ENCODE assay signal across 8 cellular contexts in genomic region chr22:46116491-46116958, GRCh38. TPM values are rescaled to one million over a fixed set of nuclear protein-coding genes. Genes with fewer than 3 reads are reported as not detected.
DNase-seq lines count a peak whose midpoint lies in the region; ATAC-seq, FAIRE-seq and TF ChIP-seq lines count a peak whose summit lies in the region.

No MANE protein-coding gene starts in this region.

- no peak overlapping the region for H3K4me3 Mint-ChIP-seq in stimulated activated naive CD8-positive, alpha-beta T cell treated with anti-CD3 and anti-CD28 coated beads, Interleukin-15, amount 100 ng/mL, for 72 hours

- peaks cover 0 to 7% of the 10 kb centered on the region in 2 experiments for H3K4me1 ChIP-seq in neutrophil (ENCODE audit: control insufficient read depth in 1 of 2, insufficient read depth in 1 of 2, low read depth in 1 of 2, low read length in 1 of 2)

- no peak overlapping the region for H3K27ac ChIP-seq in neutrophil

- H3K9me3 ChIP-seq in neutrophil: no peaks in the 10 kb centered on the region

- H3K27me3 ChIP-seq in neutrophil: no peaks in the 10 kb centered on the region

- H3K9me3 Mint-ChIP-seq in stimulated activated naive CD8-positive, alpha-beta T cell treated with anti-CD3 and anti-CD28 coated beads, Interleukin-15, amount 100 ng/mL, for 72 hours: no peaks in the 10 kb centered on the region

- DNase-seq in HT1080 (ENCODE audit: low read depth): peak; percentile 67
- peak; percentile 82 to 91 for DNase-seq in SHP77 (lab: John Stamatoyannopoulos, UW)
- peak; percentile 93 for DNase-seq in activated effector memory CD4-positive, alpha-beta T cell treated with anti-CD3 and anti-CD28 coated beads, Interleukin-2, amount 50 U/mL, for 16 hours
- peak; percentile 89 for DNase-seq in fibroblast of villous mesenchyme (ENCODE audit: low read depth)
- peak; percentile 81 to 83 for DNase-seq in stimulated activated naive CD8-positive, alpha-beta T cell treated with anti-CD3 and anti-CD28 coated beads, Interleukin-15, amount 100 ng/mL, for 72 hours

- no peaks in the 10 kb centered on the region for H3K27me3 Mint-ChIP-seq in stimulated activated naive CD8-positive, alpha-beta T cell treated with anti-CD3 and anti-CD28 coated beads, Interleukin-15, amount 100 ng/mL, for 72 hours

- H3K27ac Mint-ChIP-seq in stimulated activated naive CD8-positive, alpha-beta T cell treated with anti-CD3 and anti-CD28 coated beads, Interleukin-15, amount 100 ng/mL, for 72 hours: peak overlapping the region in 1 of 2 donors; percentile 89

- peak; percentile 73 for FAIRE-seq in G401.6 (lab: Jason Lieb, UNC)

- H3K4me3 ChIP-seq in fibroblast of villous mesenchyme (ENCODE audit: low read depth, low read length): no peak overlapping the region
- H3K4me3 ChIP-seq in neutrophil (ENCODE audit: low read depth in 1 of 2, low read length in 1 of 2): no peak overlapping the region

- ATAC-seq in stimulated activated naive CD8-positive, alpha-beta T cell treated with anti-CD3 and anti-CD28 coated beads, Interleukin-15, amount 100 ng/mL, for 72 hours: peak; percentile 89
- ATAC-seq in GM18517 (IDR thresholded peaks at IDR 0.05; ENCODE audit: unreplicated experiment): no peak

- TF ChIP-seq CTCF in fibroblast of villous mesenchyme (IDR thresholded peaks at IDR 0.05; ENCODE audit: insufficient read depth, low read depth, low read length) (peak; percentile 75), neutrophil (IDR thresholded peaks at IDR 0.05) (peak; percentile 81)

- H3K36me3 ChIP-seq in neutrophil: peaks cover 30% of the 10 kb centered on the region

- peaks cover 14% of the 10 kb centered on the region for H3K4me1 Mint-ChIP-seq in stimulated activated naive CD8-positive, alpha-beta T cell treated with anti-CD3 and anti-CD28 coated beads, Interleukin-15, amount 100 ng/mL, for 72 hours

RNA-seq across cellular contexts. Expression of gene PPARA, which starts 33.8 kb away (rescaled TPM):
- total RNA-seq in HT1080 (2014; rRNA removed; shearing (Covaris generic)): 4.3 and 4.7 TPM in 2 replicates
- 4.1 and 4.9 TPM in 2 replicates for polyA plus RNA-seq in HT1080 (2015; cell fraction: cytosol; rRNA removed)
- polyA plus RNA-seq in HT1080 (2015; cell fraction: nucleus; rRNA removed): 3.8 and 6.5 TPM in 2 replicates
- 14.2 and 15.5 TPM in 2 replicates for total RNA-seq in fibroblast of villous mesenchyme
